Comparison of ENCODE assay signal across 8 cellular contexts in the genomic region with DNA sequence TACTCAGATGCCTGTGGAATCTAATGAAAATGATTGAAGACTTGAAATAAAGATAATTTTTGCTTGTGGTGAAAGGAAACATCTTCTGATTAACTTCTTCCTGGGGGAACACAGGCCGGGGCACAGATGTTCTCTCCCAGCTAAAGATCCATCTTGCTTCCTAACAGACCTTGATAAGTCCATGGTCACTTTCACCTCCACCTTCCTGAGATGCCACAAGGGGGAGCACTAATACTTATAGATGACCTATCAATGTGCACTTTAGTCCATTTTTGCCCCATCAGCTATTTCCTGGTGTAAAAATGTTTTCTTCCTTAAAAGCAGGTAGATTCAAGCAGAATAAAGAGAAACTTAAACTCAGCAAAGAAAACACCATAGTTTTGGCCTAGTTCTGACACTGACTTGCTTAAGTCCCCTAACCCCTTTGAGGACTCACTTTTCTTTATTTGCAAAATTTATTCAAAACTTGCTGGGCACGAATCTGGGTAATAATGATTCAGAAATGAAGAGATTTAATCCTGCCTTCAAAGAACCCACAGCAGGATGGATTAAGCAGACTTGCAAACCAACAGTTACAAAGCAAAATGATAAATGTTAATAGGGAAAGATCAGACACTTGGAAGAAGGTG.
A peak's percentile ranks its signal among the peaks of the same experiment; 100 is the strongest.
DNase-seq lines count a peak whose midpoint lies in the region; ATAC-seq and TF ChIP-seq lines count a peak whose summit lies in the region.

No MANE protein-coding gene starts in this region.

- H3K36me3 ChIP-seq in esophagus muscularis mucosa = no peaks in the 10 kb centered on the region

- WGBS in esophagus muscularis mucosa = 50% methylated on average over 2 of the region's 2 CpGs

- no peak for TF ChIP-seq POLR2A in esophagus muscularis mucosa (IDR thresholded peaks at IDR 0.05; ENCODE audit: low read depth)

- H3K4me1 ChIP-seq in esophagus muscularis mucosa = no peaks in the 10 kb centered on the region

- CTCF ChIA-PET in activated CD4-positive, alpha-beta memory T cell treated with anti-CD3 and anti-CD28 coated beads, Interleukin-2, amount 10 ng/mL, durations not matched to agents 7 days and 5 days (lab: Charles Lee) = interaction anchor here (0.6 to 5.8 kb wide), 11 partner anchors 11 to 535 kb away, joined by 3 to 51 read pairs (median 3); no protein-coding TSS in a partner anchor

- POLR2A ChIA-PET in activated CD4-positive, alpha-beta memory T cell treated with anti-CD3 and anti-CD28 coated beads, Interleukin-2, amount 10 ng/mL, durations not matched to agents 7 days and 5 days (lab: Charles Lee) = interaction anchor here (1.5 kb wide), 1 partner anchor 536 kb away, joined by 5 read pairs; no protein-coding TSS in a partner anchor

- intact Hi-C loops in esophagus muscularis mucosa (cut with DNase I) = loop anchor here (1.0 kb wide), 1 partner anchor 528 kb away; no protein-coding TSS in a partner anchor

- H3K27me3 Mint-ChIP-seq in activated CD4-positive, alpha-beta memory T cell treated with anti-CD3 and anti-CD28 coated beads, Interleukin-2, amount 10 ng/mL, durations not matched to agents 7 days and 5 days = no peaks in the 10 kb centered on the region
- peaks cover 4 to 5% of the 10 kb centered on the region in 2 donors for H3K27me3 Mint-ChIP-seq in natural killer cell treated with Interleukin-12 subunit alpha and Interleukin-12 subunit beta and Interleukin-15 and Interleukin-18, amount 100 ng/mL, for 72 hours

- no peaks in the 10 kb centered on the region for H3K27me3 ChIP-seq in esophagus muscularis mucosa

- TF ChIP-seq EP300 in esophagus muscularis mucosa (IDR thresholded peaks at IDR 0.05) = no peak

- H3K27ac Mint-ChIP-seq in activated CD4-positive, alpha-beta memory T cell treated with anti-CD3 and anti-CD28 coated beads, Interleukin-2, amount 10 ng/mL, durations not matched to agents 7 days and 5 days = no peak overlapping the region
- H3K27ac Mint-ChIP-seq in natural killer cell treated with Interleukin-12 subunit alpha and Interleukin-12 subunit beta and Interleukin-15 and Interleukin-18, amount 100 ng/mL, for 72 hours = no peak overlapping the region

- DNase-seq in Caki2 (ENCODE audit: low read depth) (peak; percentile 51), GM20000 (ENCODE audit: low spot score) (peak; percentile 39), HK-2 (ENCODE audit: unreplicated experiment) (peak; percentile 37), NCI-H82 treated with DMSO at 0.1 percent for 48 hours (lab: John Stamatoyannopoulos, UW; ENCODE audit: unreplicated experiment) (peak; percentile 30), esophagus muscularis mucosa (ENCODE audit: extremely low spot score) (no peak), superior temporal gyrus (ENCODE audit: extremely low spot score) (peak; percentile 85)
- DNase-seq in activated CD4-positive, alpha-beta memory T cell treated with anti-CD3 and anti-CD28 coated beads, Interleukin-2, amount 10 ng/mL, durations not matched to agents 7 days and 5 days = peak; percentile 60
- DNase-seq in natural killer cell treated with Interleukin-12 subunit alpha and Interleukin-12 subunit beta and Interleukin-15 and Interleukin-18, amount 100 ng/mL, for 72 hours (ENCODE audit: low spot score) = peak; percentile 77

- no peak overlapping the region for H3K27ac ChIP-seq in esophagus muscularis mucosa (replicated peaks in 1 of 4)

- no peaks in the 10 kb centered on the region for H3K9me3 Mint-ChIP-seq in activated CD4-positive, alpha-beta memory T cell treated with anti-CD3 and anti-CD28 coated beads, Interleukin-2, amount 10 ng/mL, durations not matched to agents 7 days and 5 days
- H3K9me3 Mint-ChIP-seq in natural killer cell treated with Interleukin-12 subunit alpha and Interleukin-12 subunit beta and Interleukin-15 and Interleukin-18, amount 100 ng/mL, for 72 hours = no peaks in the 10 kb centered on the region

- H3K36me3 Mint-ChIP-seq in activated CD4-positive, alpha-beta memory T cell treated with anti-CD3 and anti-CD28 coated beads, Interleukin-2, amount 10 ng/mL, durations not matched to agents 7 days and 5 days (ENCODE audit: low read depth) = no peaks in the 10 kb centered on the region
- H3K36me3 Mint-ChIP-seq in natural killer cell treated with Interleukin-12 subunit alpha and Interleukin-12 subunit beta and Interleukin-15 and Interleukin-18, amount 100 ng/mL, for 72 hours = no peaks in the 10 kb centered on the region

- in situ Hi-C loops in Caki2 (cut with HindIII; ENCODE audit: low pct_unique_long_range_greater_than_20kb, low sequenced_read_pairs) = no loop called here

- H3K4me3 Mint-ChIP-seq in activated CD4-positive, alpha-beta memory T cell treated with anti-CD3 and anti-CD28 coated beads, Interleukin-2, amount 10 ng/mL, durations not matched to agents 7 days and 5 days = no peak overlapping the region
- no peak overlapping the region for H3K4me3 Mint-ChIP-seq in natural killer cell treated with Interleukin-12 subunit alpha and Interleukin-12 subunit beta and Interleukin-15 and Interleukin-18, amount 100 ng/mL, for 72 hours

- peak; percentile 66 for TF ChIP-seq CTCF in GM20000 (IDR thresholded peaks at IDR 0.05; ENCODE audit: extremely low read depth, missing control alignments)
- peak; percentile 68 to 78 (median 69) for TF ChIP-seq CTCF in esophagus muscularis mucosa (IDR thresholded peaks at IDR 0.05)

- ATAC-seq in natural killer cell treated with Interleukin-12 subunit alpha and Interleukin-12 subunit beta and Interleukin-15 and Interleukin-18, amount 100 ng/mL, for 72 hours = peak; percentile 72 to 81

- H3K9me3 ChIP-seq in esophagus muscularis mucosa = no peaks in the 10 kb centered on the region

- no peak overlapping the region for H3K4me3 ChIP-seq in esophagus muscularis mucosa

- H3K4me1 Mint-ChIP-seq in activated CD4-positive, alpha-beta memory T cell treated with anti-CD3 and anti-CD28 coated beads, Interleukin-2, amount 10 ng/mL, durations not matched to agents 7 days and 5 days = no peaks in the 10 kb centered on the region
- no peaks in the 10 kb centered on the region for H3K4me1 Mint-ChIP-seq in natural killer cell treated with Interleukin-12 subunit alpha and Interleukin-12 subunit beta and Interleukin-15 and Interleukin-18, amount 100 ng/mL, for 72 hours (ENCODE audit: low read depth in 2 of 2)
